In genomic region chr16:9270424-9270823, GRCh38 we compare ENCODE assay signal across 19 cellular contexts.
DNase-seq lines count a peak whose midpoint lies in the region; ATAC-seq and TF ChIP-seq lines count a peak whose summit lies in the region.
"Had no signal": no experiment of that assay in that cellular context is flagged by ENCODE, and none has a peak within 500 bp of the region (broad histone marks: within the 10 kb centered on the region; RNA-seq: fewer than 3 reads in every experiment).

No MANE protein-coding gene starts in this region.

- H3K4me2 ChIP-seq in H9 (ENCODE audit: insufficient read depth, insufficient read length, low read length), result no peak overlapping the region
- H3K4me2 ChIP-seq: A549 had no signal

- CTCF ChIA-PET in activated CD8-positive, alpha-beta memory T cell treated with anti-CD3 and anti-CD28 coated beads, Interleukin-2, amount 10 ng/mL, durations not matched to agents 7 days and 5 days (lab: Charles Lee), result interaction anchor here (3.2 kb wide), 1 partner anchor 12 kb away, joined by 15 read pairs; no protein-coding TSS in a partner anchor

- intact Hi-C loops in body of pancreas (cut with DNase I), result no loop called here

- no peak overlapping the region for H2BK20ac ChIP-seq in H9 (ENCODE audit: low read depth, low read length, poor library complexity, severe bottlenecking)

- H3K9me3 Mint-ChIP-seq in H9, result peaks cover 3 to 8% of the 10 kb centered on the region in 2 experiments; a peak in 2 of 5 replicates
- H3K9me3 Mint-ChIP-seq in endodermal cell, result no peaks in the 10 kb centered on the region
- H3K9me3 Mint-ChIP-seq in activated CD8-positive, alpha-beta memory T cell treated with anti-CD3 and anti-CD28 coated beads, Interleukin-2, amount 10 ng/mL, durations not matched to agents 7 days and 5 days (ENCODE audit: low read depth), result no peaks in the 10 kb centered on the region
- H3K9me3 Mint-ChIP-seq: CD4-positive, alpha-beta T cell; IgD-negative memory B cell had no signal

- no peak overlapping the region for H2BK15ac ChIP-seq in H9 (ENCODE audit: low read depth, low read length)

- no peak overlapping the region for H3K56ac ChIP-seq in H9 (ENCODE audit: insufficient read length, low read depth, low read length)

- H4K20me1 ChIP-seq in H9 (ENCODE audit: control insufficient read depth, insufficient read depth, insufficient read length), result no peaks in the 10 kb centered on the region

- H3K4me1 Mint-ChIP-seq in H9, result peaks cover 3 to 5% of the 10 kb centered on the region in 2 experiments; a peak in 3 of 4 replicates
- no peaks in the 10 kb centered on the region for H3K4me1 Mint-ChIP-seq in endodermal cell
- H3K4me1 Mint-ChIP-seq in activated CD8-positive, alpha-beta memory T cell treated with anti-CD3 and anti-CD28 coated beads, Interleukin-2, amount 10 ng/mL, durations not matched to agents 7 days and 5 days, result no peaks in the 10 kb centered on the region
- H3K4me1 Mint-ChIP-seq: IgD-negative memory B cell had no signal

- no peak overlapping the region for H3K4me3 Mint-ChIP-seq in H9
- no peak overlapping the region for H3K4me3 Mint-ChIP-seq in endodermal cell
- no peak overlapping the region for H3K4me3 Mint-ChIP-seq in activated CD8-positive, alpha-beta memory T cell treated with anti-CD3 and anti-CD28 coated beads, Interleukin-2, amount 10 ng/mL, durations not matched to agents 7 days and 5 days
- H3K4me3 Mint-ChIP-seq: CD4-positive, alpha-beta T cell; IgD-negative memory B cell had no signal

- H3K36me3 Mint-ChIP-seq in H9 (ENCODE audit: insufficient read depth in 1 of 3, low read depth in 3 of 3), result no peaks in the 10 kb centered on the region
- no peaks in the 10 kb centered on the region for H3K36me3 Mint-ChIP-seq in endodermal cell (ENCODE audit: low read depth)
- H3K36me3 Mint-ChIP-seq in activated CD8-positive, alpha-beta memory T cell treated with anti-CD3 and anti-CD28 coated beads, Interleukin-2, amount 10 ng/mL, durations not matched to agents 7 days and 5 days, result no peaks in the 10 kb centered on the region
- H3K36me3 Mint-ChIP-seq: IgD-negative memory B cell had no signal

- no peak for TF ChIP-seq POLR2A in body of pancreas (IDR thresholded peaks at IDR 0.05)

- H3K9ac ChIP-seq in H9 (ENCODE audit: extremely low read depth, insufficient read length, low read length) (no peak overlapping the region), endodermal cell (ENCODE audit: extremely low read depth, low read length, poor library complexity, severe bottlenecking) (no peak overlapping the region)

- no peaks in the 10 kb centered on the region for H3K79me1 ChIP-seq in H9 (ENCODE audit: insufficient read depth, low read depth, low read length, poor library complexity, severe bottlenecking)

- H3K23me2 ChIP-seq in H9 (ENCODE audit: insufficient read length, low read depth, low read length, poor library complexity, severe bottlenecking), result no peaks in the 10 kb centered on the region

- no peak overlapping the region for H2BK5ac ChIP-seq in H9 (ENCODE audit: insufficient read length, low read length)

- no peak overlapping the region for H4K8ac ChIP-seq in H9 (replicated peaks; ENCODE audit: insufficient read length, low read depth, low read length)

- H3K27ac ChIP-seq in H9 (ENCODE audit: insufficient read length, low read depth, low read length), result no peak overlapping the region
- no peak overlapping the region for H3K27ac ChIP-seq in body of pancreas
- H3K27ac ChIP-seq in endodermal cell (ENCODE audit: low read depth, low read length), result no peak overlapping the region
- H3K27ac ChIP-seq: 22Rv1, A549, C4-2B had no signal

- no peak overlapping the region for H3T11ph ChIP-seq in H9 (ENCODE audit: low read length)

- H3K36me3 ChIP-seq in body of pancreas (replicated peaks in 1 of 2; ENCODE audit: insufficient read depth in 1 of 2, low read depth in 2 of 2) (no peaks in the 10 kb centered on the region), endodermal cell (ENCODE audit: control insufficient read depth, insufficient read depth, low read length) (no peaks in the 10 kb centered on the region)

- no peak overlapping the region for H3K27ac Mint-ChIP-seq in H9
- no peak overlapping the region for H3K27ac Mint-ChIP-seq in endodermal cell
- H3K27ac Mint-ChIP-seq in activated CD8-positive, alpha-beta memory T cell treated with anti-CD3 and anti-CD28 coated beads, Interleukin-2, amount 10 ng/mL, durations not matched to agents 7 days and 5 days, result no peak overlapping the region
- H3K27ac Mint-ChIP-seq: CD4-positive, alpha-beta T cell; IgD-negative memory B cell had no signal

- H3K14ac ChIP-seq in H9 (ENCODE audit: insufficient read depth, low read length), result no peak overlapping the region

- ATAC-seq in body of pancreas, result peak; percentile 45
- no peak for ATAC-seq in activated CD8-positive, alpha-beta memory T cell treated with anti-CD3 and anti-CD28 coated beads, Interleukin-2, amount 10 ng/mL, durations not matched to agents 7 days and 5 days
- ATAC-seq: A549 had no signal

- no peak overlapping the region for H3K18ac ChIP-seq in H9 (ENCODE audit: insufficient read length, low read depth, low read length)

- H3K27me3 ChIP-seq in H9 (ENCODE audit: insufficient read depth, low read length), result no peaks in the 10 kb centered on the region
- H3K27me3 ChIP-seq in body of pancreas, result no peaks in the 10 kb centered on the region
- H3K27me3 ChIP-seq in endodermal cell (ENCODE audit: control insufficient read depth, insufficient read depth, low read length, poor library complexity, severe bottlenecking), result peaks cover 6% of the 10 kb centered on the region

- no CpG with 5 or more reads among the region's 2 CpGs for WGBS in H9 (ENCODE audit: extremely low coverage, insufficient read length, low lambda C conversion rate)
- 49 to 52% methylated on average over 2 of the region's 2 CpGs for WGBS in body of pancreas, 2 donors
- WGBS in endodermal cell (ENCODE audit: insufficient coverage in 1 of 2, insufficient read length in 1 of 2), 2 experiments, result 79 to 100% methylated on average over 1 to 2 of the region's 2 CpGs

- TF ChIP-seq CTCF in H9 (conservative IDR thresholded peaks at IDR 0.05) (peak; percentile 18; the same call in 1 of the 3 replicates), body of pancreas (IDR thresholded peaks at IDR 0.05) (peak in 4 of 7 experiments; percentile 32 to 51 (median 40)), endodermal cell (conservative IDR thresholded peaks at IDR 0.05) (peak; percentile 55)

- H3K79me2 ChIP-seq in H9 (ENCODE audit: insufficient read depth, low read length), result no peaks in the 10 kb centered on the region

- H2BK120ac ChIP-seq in H9 (ENCODE audit: low read depth, low read length, poor library complexity, severe bottlenecking), result no peak overlapping the region

- H3K4me3 ChIP-seq in body of pancreas (no peak overlapping the region), endodermal cell (ENCODE audit: low read length) (no peak overlapping the region)
- H3K4me3 ChIP-seq: A549 had no signal

- no peak overlapping the region for H4K91ac ChIP-seq in H9 (ENCODE audit: insufficient read length, low read depth, low read length)

- no peak overlapping the region for H3K4ac ChIP-seq in H9 (ENCODE audit: low read depth, low read length)

- H3K23ac ChIP-seq in H9 (ENCODE audit: insufficient read length, low read depth, low read length), result no peak overlapping the region

- H3K9me3 ChIP-seq in H9 (ENCODE audit: control insufficient read depth, low read depth, low read length) (no peaks in the 10 kb centered on the region), body of pancreas (no peaks in the 10 kb centered on the region), endodermal cell (ENCODE audit: control insufficient read depth, low read length) (no peaks in the 10 kb centered on the region)

- H2AK5ac ChIP-seq in H9 (ENCODE audit: insufficient read length, low read length), result no peak overlapping the region

- peaks cover 7% of the 10 kb centered on the region; the same call in 1 of the 2 replicates for H3K27me3 Mint-ChIP-seq in H9 (ENCODE audit: low read depth)
- peaks cover 20% of the 10 kb centered on the region for H3K27me3 Mint-ChIP-seq in endodermal cell (ENCODE audit: insufficient read depth)
- no peaks in the 10 kb centered on the region for H3K27me3 Mint-ChIP-seq in activated CD8-positive, alpha-beta memory T cell treated with anti-CD3 and anti-CD28 coated beads, Interleukin-2, amount 10 ng/mL, durations not matched to agents 7 days and 5 days

- no peak overlapping the region for H2BK12ac ChIP-seq in H9 (ENCODE audit: insufficient read length, low read depth, low read length)

- peak; percentile 35 for DNase-seq in DMS53 (lab: John Stamatoyannopoulos, UW)
- no peak for DNase-seq in DMS53 treated with DMSO at 0.1 percent for 48 hours (lab: John Stamatoyannopoulos, UW; ENCODE audit: unreplicated experiment)
- no peak for DNase-seq in H9
- DNase-seq in body of pancreas, result peak; percentile 45 to 75 (median 63)
- DNase-seq in endodermal cell, result no peak
- no peak for DNase-seq in SW480 (ENCODE audit: low spot score)
- no peak for DNase-seq in activated effector memory CD4-positive, alpha-beta T cell treated with anti-CD3 and anti-CD28 coated beads, Interleukin-2, amount 50 U/mL, for 16 hours
- no peak for DNase-seq in activated CD8-positive, alpha-beta memory T cell treated with anti-CD3 and anti-CD28 coated beads, Interleukin-2, amount 10 ng/mL, durations not matched to agents 7 days and 5 days
- DNase-seq: AML-193; CD4-positive, alpha-beta T cell; DMS153; DND-41; EL; HCEC 1CT; KBM-7 had no signal

- H2AFZ ChIP-seq in H9 (ENCODE audit: low read length), result no peak overlapping the region

- H3K4me1 ChIP-seq in H9 (ENCODE audit: insufficient read depth, low read length) (no peaks in the 10 kb centered on the region), body of pancreas (no peaks in the 10 kb centered on the region), endodermal cell (ENCODE audit: control insufficient read depth, insufficient read depth, low read length) (no peaks in the 10 kb centered on the region)
- H3K4me1 ChIP-seq: A549 had no signal

- H4K5ac ChIP-seq in H9 (ENCODE audit: insufficient read length, low read depth, low read length), result no peak overlapping the region

Comparison
In these comparisons a context has a peak if more than half of its experiments do, and no peak if none do; other contexts are left out.
1. DNase-seq: peak in DMS53 (single experiment) and body of pancreas (4 of 4); none in DMS53 treated with DMSO at 0.1 percent for 48 hours (single experiment), H9 (single experiment), endodermal cell (single experiment), SW480 (single experiment), activated effector memory CD4-positive, alpha-beta T cell treated with anti-CD3 and anti-CD28 coated beads, Interleukin-2, amount 50 U/mL, for 16 hours (single experiment) and activated CD8-positive, alpha-beta memory T cell treated with anti-CD3 and anti-CD28 coated beads, Interleukin-2, amount 10 ng/mL, durations not matched to agents 7 days and 5 days (single experiment).
2. Peak in every context shown above with its lines, with median percentiles within 50 percentile points of each other: CTCF ChIP-seq.